In the genomic region with DNA sequence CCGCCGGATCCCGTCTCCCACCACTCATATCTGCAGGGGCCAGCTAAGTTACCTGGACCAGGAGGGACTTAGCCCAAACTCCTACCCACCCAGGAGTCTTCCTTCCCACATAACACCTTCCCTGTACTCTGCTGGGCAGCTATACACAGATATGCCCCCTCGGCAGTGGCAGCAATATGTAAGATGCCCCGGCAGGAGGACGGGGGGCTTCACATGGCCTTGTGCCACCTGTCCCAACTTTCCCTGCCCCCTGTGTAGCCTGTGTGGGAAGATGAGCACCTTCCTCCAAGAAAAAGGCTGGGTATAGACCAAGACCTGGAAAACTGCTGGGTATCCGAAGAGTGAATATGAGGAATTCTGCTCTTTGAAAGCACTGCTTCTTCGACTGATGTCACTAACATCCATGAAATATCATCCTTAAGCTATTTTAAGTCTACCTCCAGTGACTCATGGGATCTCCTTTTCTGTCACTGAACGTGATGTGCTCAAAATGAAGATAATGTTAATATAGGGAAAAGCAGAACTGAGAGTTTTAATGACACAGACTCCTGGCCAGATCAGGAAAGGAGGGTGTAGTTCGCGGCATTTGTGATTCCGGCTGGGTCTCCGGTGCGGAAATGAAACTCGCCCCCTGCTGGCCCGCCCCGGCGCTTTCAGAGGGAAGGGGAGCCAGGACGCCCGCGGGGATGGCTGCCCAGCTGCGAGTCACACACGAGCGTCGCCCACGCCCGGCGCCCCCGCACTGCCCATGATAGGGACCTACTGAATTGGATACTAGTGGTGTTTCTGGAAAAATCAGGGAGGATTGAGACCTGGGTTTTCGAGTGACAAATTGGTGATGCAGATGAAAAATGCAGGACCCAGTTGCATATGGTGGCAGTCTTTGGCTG, we compare ENCODE assay signal across 8 cellular contexts.
DNase-seq lines count a peak whose midpoint lies in the region; ATAC-seq and TF ChIP-seq lines count a peak whose summit lies in the region.

No MANE protein-coding gene starts in this region.

- no peak overlapping the region for H3K9ac ChIP-seq in neuronal stem cell (ENCODE audit: low read depth, low read length, poor library complexity)

- H2BK15ac ChIP-seq in neuronal stem cell (ENCODE audit: low read length): no peak overlapping the region

- H3K9me2 ChIP-seq in PC-9 (ENCODE audit: insufficient read depth): no peaks in the 10 kb centered on the region

- H3K4me1 ChIP-seq in PC-9 (replicated peaks; ENCODE audit: insufficient read depth) (no peaks in the 10 kb centered on the region), neuronal stem cell (ENCODE audit: control insufficient read depth in 2 of 2, insufficient read depth in 1 of 2, low read depth in 1 of 2, low read length in 2 of 2) (peaks cover 0 to 5% of the 10 kb centered on the region in 2 donors)

- no peak overlapping the region for H3K4ac ChIP-seq in neuronal stem cell (ENCODE audit: low read length)

- POLR2A ChIA-PET in PC-9 (lab: Charles Lee; ENCODE audit: unreplicated experiment): no interaction called here

- CTCF ChIA-PET in PC-9 (lab: Charles Lee): interaction anchor here (0.6 to 2.8 kb wide), 2 partner anchors 302 to 470 kb away, joined by 12 to 18 read pairs; no protein-coding TSS in a partner anchor

- H3K4me2 ChIP-seq in PC-9 (peak overlapping the region; percentile 52), neuronal stem cell (ENCODE audit: insufficient read depth, low read length, poor library complexity, severe bottlenecking) (peak overlapping the region; percentile 71)

- H2AFZ ChIP-seq in PC-9 (peak overlapping the region; percentile 52), neuronal stem cell (ENCODE audit: low read length) (peak overlapping the region; percentile 78)

- no peak overlapping the region for H2BK120ac ChIP-seq in neuronal stem cell (ENCODE audit: low read depth, low read length)

- peak; percentile 69 for ATAC-seq in GM18868 (IDR thresholded peaks at IDR 0.05; ENCODE audit: unreplicated experiment)
- ATAC-seq in HG03095 (IDR thresholded peaks at IDR 0.05; ENCODE audit: unreplicated experiment): peak; percentile 57

- no TSS peak for BruUV-seq in PC-9 (replicated peaks; lab: Mats Ljungman, UMichigan)

- no peak overlapping the region for H4K91ac ChIP-seq in neuronal stem cell (ENCODE audit: low read depth, low read length, poor library complexity)

- H3K27me3 ChIP-seq in PC-9 (ENCODE audit: insufficient read depth, low read depth): no peaks in the 10 kb centered on the region
- peaks cover 0 to 53% (median 0%) of the 10 kb centered on the region in 3 experiments for H3K27me3 ChIP-seq in neuronal stem cell (ENCODE audit: control insufficient read depth in 3 of 3, insufficient read depth in 3 of 3, low read depth in 1 of 3, low read length in 3 of 3)

- no CpG with 5 or more reads among the region's 30 CpGs for WGBS in neuronal stem cell (ENCODE audit: extremely low coverage in 2 of 2, insufficient read length in 2 of 2, insufficient replicate concordance in 1 of 2), 2 donors

- H3K36me3 ChIP-seq in PC-9 (ENCODE audit: low read depth) (no peaks in the 10 kb centered on the region), neuronal stem cell (replicated peaks in 1 of 2; ENCODE audit: control insufficient read depth in 2 of 2, insufficient read depth in 2 of 2, low read length in 2 of 2) (no peaks in the 10 kb centered on the region)

- H3K23ac ChIP-seq in neuronal stem cell (ENCODE audit: low read depth, low read length, poor library complexity): no peak overlapping the region

- no peaks in the 10 kb centered on the region for H3K79me2 ChIP-seq in PC-9 (ENCODE audit: low read depth)

- H2BK12ac ChIP-seq in neuronal stem cell (ENCODE audit: low read length): no peak overlapping the region

- H3K14ac ChIP-seq in neuronal stem cell (ENCODE audit: low read length): no peak overlapping the region

- DNase-seq in AG08395 (ENCODE audit: low spot score): peak; percentile 50
- DNase-seq in PC-9: peak in 1 of 2 experiments; percentile 24
- DNase-seq in activated T-helper 1 cell treated with anti-CD3 and anti-CD28 coated beads, Interleukin-2, amount 50 U/mL, for 16 hours (ENCODE audit: low read depth in 1 of 2, low spot score in 1 of 2): peak; percentile 30 to 32
- DNase-seq in fibroblast of the aortic adventitia (ENCODE audit: low read depth): peak; percentile 22
- peak; percentile 51 for DNase-seq in neuronal stem cell (ENCODE audit: low spot score)
- DNase-seq in superior temporal gyrus (ENCODE audit: extremely low spot score): peak; percentile 63

- H3K9me3 ChIP-seq in PC-9 (ENCODE audit: insufficient read depth, low read depth) (no peaks in the 10 kb centered on the region), neuronal stem cell (replicated peaks in 1 of 2; ENCODE audit: control insufficient read depth in 2 of 2, insufficient read depth in 1 of 2, low read depth in 1 of 2, low read length in 2 of 2) (no peaks in the 10 kb centered on the region)

- no peak overlapping the region for H2BK5ac ChIP-seq in neuronal stem cell (ENCODE audit: low read length)

- H3K18ac ChIP-seq in neuronal stem cell (ENCODE audit: low read length): peak overlapping the region; percentile 25

- H2AK5ac ChIP-seq in neuronal stem cell (ENCODE audit: low read depth, low read length): no peak overlapping the region

- no peak overlapping the region for H3K27ac ChIP-seq in PC-9
- no peak overlapping the region for H3K27ac ChIP-seq in neuronal stem cell (replicated peaks; ENCODE audit: low read length)

- no peaks in the 10 kb centered on the region for H3F3A ChIP-seq in PC-9 (ENCODE audit: insufficient read depth, low read depth)

- H3K79me1 ChIP-seq in neuronal stem cell (ENCODE audit: low read depth, low read length): no peaks in the 10 kb centered on the region

- H3K4me3 ChIP-seq in PC-9: peak overlapping the region; percentile 40; the same call in 1 of the 2 replicates
- no peak overlapping the region for H3K4me3 ChIP-seq in fibroblast of the aortic adventitia (ENCODE audit: low read depth, low read length)
- H3K4me3 ChIP-seq in neuronal stem cell (ENCODE audit: low read length in 2 of 2): peak overlapping the region in 1 of 2 donors; percentile 64

- TF ChIP-seq CTCF in PC-9 (conservative IDR thresholded peaks at IDR 0.05): peak; percentile 71
- TF ChIP-seq CTCF in fibroblast of the aortic adventitia (IDR thresholded peaks at IDR 0.05; ENCODE audit: insufficient read depth, low read length): peak; percentile 72

- intact Hi-C loops in PC-9 (cut with micrococcal nuclease; ENCODE audit: unreplicated experiment): loop anchor here (5.0 to 10.0 kb wide), 4 partner anchors 300 to 1287 kb away; no protein-coding TSS in a partner anchor

- H4K8ac ChIP-seq in neuronal stem cell (ENCODE audit: low read depth, low read length): no peak overlapping the region

- H4K20me1 ChIP-seq in PC-9 (ENCODE audit: insufficient read depth): no peaks in the 10 kb centered on the region
